ENCODE assay signal across 8 cellular contexts in the genomic region with DNA sequence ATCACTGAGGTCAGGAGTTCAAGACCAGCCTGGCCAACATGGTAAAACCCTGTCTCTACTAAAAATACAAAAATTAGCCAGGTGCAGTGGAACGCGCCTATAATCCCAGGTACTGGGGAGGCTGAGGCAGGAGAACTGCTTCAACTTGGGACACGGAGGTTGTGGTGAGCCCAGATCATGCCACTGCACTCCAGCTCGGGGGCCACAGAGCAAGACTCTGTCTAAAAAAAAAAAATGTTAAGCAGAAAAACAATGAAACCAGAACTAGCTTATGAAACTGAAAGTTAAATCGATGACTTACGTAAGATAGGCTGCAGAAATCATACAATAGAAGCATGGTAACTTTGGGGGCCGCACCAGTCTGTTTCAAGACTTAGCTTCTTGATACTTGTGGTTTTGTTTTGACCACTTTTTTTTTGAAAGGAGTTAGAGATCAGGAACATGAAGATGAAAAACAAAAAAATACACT. TPM values are rescaled to one million over a fixed set of nuclear protein-coding genes. Genes with fewer than 3 reads are reported as not detected.
DNase-seq lines count a peak whose midpoint lies in the region; ATAC-seq, FAIRE-seq and TF ChIP-seq lines count a peak whose summit lies in the region.

No MANE protein-coding gene starts in this region.

- H3K27me3 ChIP-seq in SU-DHL-6 (ENCODE audit: low read length) (no peaks in the 10 kb centered on the region), H9 (ENCODE audit: insufficient read depth, low read length) (no peaks in the 10 kb centered on the region)

- no peak overlapping the region for H3K14ac ChIP-seq in H9 (ENCODE audit: insufficient read depth, low read length)

- 0 out of 2 replicates have a peak, but pooled peaks cover 3% of the 10 kb centered on the region for H3F3A ChIP-seq in SU-DHL-6 (ENCODE audit: insufficient read depth)

- peak overlapping the region; percentile 22 for H3K4me3 ChIP-seq in SU-DHL-6 (ENCODE audit: insufficient read depth, low read length, poor library complexity, severe bottlenecking)

- TF ChIP-seq CTCF in SU-DHL-6 (IDR thresholded peaks at IDR 0.05; ENCODE audit: insufficient read depth, low read length, poor library complexity, severe bottlenecking), result no peak
- TF ChIP-seq CTCF in H9 (conservative IDR thresholded peaks at IDR 0.05), result no peak

- no peaks in the 10 kb centered on the region for H3K36me3 ChIP-seq in SU-DHL-6 (ENCODE audit: low read length)

- no peak overlapping the region for H4K91ac ChIP-seq in H9 (ENCODE audit: insufficient read length, low read depth, low read length)

- H3K9me2 ChIP-seq in SU-DHL-6 (replicated peaks; ENCODE audit: insufficient read depth, low read length), result no peaks in the 10 kb centered on the region

- H2AFZ ChIP-seq in SU-DHL-6 (ENCODE audit: low read depth, low read length, severe bottlenecking) (peak overlapping the region; percentile 76), H9 (ENCODE audit: low read length) (no peak overlapping the region)

- H3T11ph ChIP-seq in H9 (ENCODE audit: low read length), result no peak overlapping the region

- H4K5ac ChIP-seq in H9 (ENCODE audit: insufficient read length, low read depth, low read length), result no peak overlapping the region

- H2BK20ac ChIP-seq in H9 (ENCODE audit: low read depth, low read length, poor library complexity, severe bottlenecking), result no peak overlapping the region

- H3K18ac ChIP-seq in H9 (ENCODE audit: insufficient read length, low read depth, low read length), result no peak overlapping the region

- H3K4me3 Mint-ChIP-seq in H9, result no peak overlapping the region

- peaks cover 0 to 10% (median 0%) of the 10 kb centered on the region in 3 experiments; a peak in 2 of 7 replicates for H3K36me3 Mint-ChIP-seq in H9 (ENCODE audit: insufficient read depth in 1 of 3, low read depth in 3 of 3)

- peaks cover 22% of the 10 kb centered on the region for H3K27me3 Mint-ChIP-seq in H9 (ENCODE audit: low read depth)

- H3K23ac ChIP-seq in H9 (ENCODE audit: insufficient read length, low read depth, low read length), result no peak overlapping the region

- H3K56ac ChIP-seq in H9 (ENCODE audit: insufficient read length, low read depth, low read length), result no peak overlapping the region

- no peak overlapping the region for H2BK5ac ChIP-seq in H9 (ENCODE audit: insufficient read length, low read length)

- H3K4me1 ChIP-seq in H9 (ENCODE audit: insufficient read depth, low read length), result no peaks in the 10 kb centered on the region; the same call in 1 of the 2 replicates

- peak; percentile 46 to 54 for DNase-seq in stimulated activated CD8-positive, alpha-beta memory T cell treated with anti-CD3 and anti-CD28 coated beads, Interleukin-7, amount 100 ng/mL, for 4 hours (ENCODE audit: low read depth in 2 of 2)
- no peak for DNase-seq in hypothalamus (lab: John Stamatoyannopoulos, UW)
- no peak for DNase-seq in H9
- no peak for DNase-seq in NCI-H2107 treated with DMSO at 0.1 percent for 48 hours (lab: John Stamatoyannopoulos, UW; ENCODE audit: unreplicated experiment)

- H3K9ac ChIP-seq in SU-DHL-6 (ENCODE audit: low read length), result peak overlapping the region; percentile 10; the same call in 1 of the 2 replicates
- H3K9ac ChIP-seq in H9 (ENCODE audit: extremely low read depth, insufficient read length, low read length), result no peak overlapping the region

- no peak overlapping the region for H2BK120ac ChIP-seq in H9 (ENCODE audit: low read depth, low read length, poor library complexity, severe bottlenecking)

- ATAC-seq in GM18907 (IDR thresholded peaks at IDR 0.05; ENCODE audit: unreplicated experiment), result peak; percentile 91
- ATAC-seq in HG02973 (IDR thresholded peaks at IDR 0.05; ENCODE audit: unreplicated experiment), result peak; percentile 91

- peaks cover 1 to 3% of the 10 kb centered on the region in 2 experiments; a peak in 2 of 5 replicates for H3K9me3 Mint-ChIP-seq in H9

- H3K27ac ChIP-seq in SU-DHL-6 (ENCODE audit: low read depth, low read length) (no peak overlapping the region), H9 (ENCODE audit: insufficient read length, low read depth, low read length) (no peak overlapping the region)

- H2BK12ac ChIP-seq in H9 (ENCODE audit: insufficient read length, low read depth, low read length), result no peak overlapping the region

- H4K8ac ChIP-seq in H9 (replicated peaks; ENCODE audit: insufficient read length, low read depth, low read length), result no peak overlapping the region

- no peaks in the 10 kb centered on the region for H3K79me1 ChIP-seq in H9 (ENCODE audit: insufficient read depth, low read depth, low read length, poor library complexity, severe bottlenecking)

- no peaks in the 10 kb centered on the region for H3K23me2 ChIP-seq in H9 (ENCODE audit: insufficient read length, low read depth, low read length, poor library complexity, severe bottlenecking)

- H2AK5ac ChIP-seq in H9 (ENCODE audit: insufficient read length, low read length), result no peak overlapping the region

- no peak overlapping the region for H2BK15ac ChIP-seq in H9 (ENCODE audit: low read depth, low read length)

- no peak overlapping the region for H3K4ac ChIP-seq in H9 (ENCODE audit: low read depth, low read length)

- H3K4me1 Mint-ChIP-seq in H9, result peaks cover 10% of the 10 kb centered on the region in 2 experiments

- H3K4me2 ChIP-seq in SU-DHL-6 (ENCODE audit: low read depth, low read length, poor library complexity, severe bottlenecking) (peak overlapping the region; percentile 51), H9 (ENCODE audit: insufficient read depth, insufficient read length, low read length) (no peak overlapping the region)

- no CpG with 5 or more reads among the region's 7 CpGs for WGBS in H9 (ENCODE audit: extremely low coverage, insufficient read length, low lambda C conversion rate)

- H4K20me1 ChIP-seq in SU-DHL-6 (ENCODE audit: low read depth, low read length) (no peaks in the 10 kb centered on the region), H9 (ENCODE audit: control insufficient read depth, insufficient read depth, insufficient read length) (no peaks in the 10 kb centered on the region)

- peak; percentile 61 for FAIRE-seq in colon (lab: Jason Lieb, UNC)

- H3K79me2 ChIP-seq in SU-DHL-6 (ENCODE audit: insufficient read depth, low read length), result no peaks in the 10 kb centered on the region
- no peaks in the 10 kb centered on the region for H3K79me2 ChIP-seq in H9 (ENCODE audit: insufficient read depth, low read length)

- no peaks in the 10 kb centered on the region for H3K9me3 ChIP-seq in SU-DHL-6 (ENCODE audit: insufficient read depth, low read length)
- H3K9me3 ChIP-seq in H9 (ENCODE audit: control insufficient read depth, low read depth, low read length), result no peaks in the 10 kb centered on the region

- no peak overlapping the region for H3K27ac Mint-ChIP-seq in H9

RNA-seq across cellular contexts. Expression of a gene that starts 6.2 kb away (rescaled TPM):
- 0.35 TPM in 2 replicates for total RNA-seq in H9 (2021)

Comparison
In these comparisons a context has a peak if more than half of its experiments do, and no peak if none do; other contexts are left out.
1. DNase-seq: peak in stimulated activated CD8-positive, alpha-beta memory T cell treated with anti-CD3 and anti-CD28 coated beads, Interleukin-7, amount 100 ng/mL, for 4 hours (2 of 2); none in hypothalamus (0 of 51), H9 (single experiment) and NCI-H2107 treated with DMSO at 0.1 percent for 48 hours (single experiment).